In the genomic region with DNA sequence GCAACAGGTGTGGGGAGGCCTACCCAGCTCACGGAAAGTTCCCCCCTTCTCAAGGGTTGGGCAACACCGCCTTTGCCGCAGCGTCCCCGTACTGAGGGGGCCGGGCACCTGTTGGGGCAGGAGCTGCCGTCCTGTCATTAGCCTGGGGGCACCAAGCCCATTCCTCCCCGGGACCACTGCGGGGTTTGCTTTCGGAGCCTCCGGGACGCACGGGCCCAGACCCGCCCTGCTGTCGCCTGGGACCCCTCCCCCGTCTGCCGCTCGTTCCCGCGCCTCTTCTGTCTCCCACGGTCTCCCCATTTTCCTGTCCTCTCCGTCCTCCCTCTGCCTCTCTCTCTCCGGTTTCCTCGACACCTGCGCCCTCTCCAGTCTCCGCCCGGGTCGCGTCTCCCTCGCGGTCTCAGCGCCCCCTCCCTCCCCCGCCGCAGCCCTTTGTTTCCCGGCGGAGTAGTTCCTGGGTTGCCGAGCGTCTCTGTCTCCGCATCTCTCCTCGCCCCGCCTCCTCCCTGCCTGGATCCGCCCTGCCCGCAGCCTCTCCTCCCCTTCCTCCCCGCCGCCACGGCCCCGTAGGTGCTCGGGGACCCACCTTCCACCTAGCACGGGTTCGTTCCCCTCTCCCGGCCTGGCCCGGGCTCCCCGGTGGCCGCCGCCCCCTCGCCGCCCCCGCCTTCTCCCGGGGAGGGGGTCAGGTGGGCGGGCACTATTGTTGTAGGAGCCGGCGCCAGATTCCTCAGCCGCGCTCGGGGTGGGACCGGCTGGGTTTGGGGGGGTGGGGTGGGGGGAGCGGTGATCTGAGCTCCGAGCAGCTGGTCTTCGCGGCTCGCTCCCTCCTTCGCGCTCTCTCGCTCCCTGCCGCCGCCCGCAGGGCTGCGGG, we compare ENCODE assay signal across 1 cellular context.
A peak's percentile ranks its signal among the peaks of the same experiment; 100 is the strongest.
TF ChIP-seq lines count a peak whose summit lies in the region.

CACNB3 (plus strand) TSS at position 540 of the 874 bp plus-strand sequence. CDS start 434 bp downstream, outside the sequence.

TF ChIP-seq in K562, 482 proteins besides CTCF, POLR2A, EP300 and RAD21 (continued from another document and continues in another):
- TF ChIP-seq SAP30 (IDR thresholded peaks at IDR 0.05; ENCODE audit: borderline replicate concordance, insufficient read depth, low read depth, low read length, poor library complexity, severe bottlenecking) (no peak), PHTF2 (CRISPR knock-in tag; IDR thresholded peaks at IDR 0.05) (no peak), HMBOX1 (IDR thresholded peaks at IDR 0.05) (no peak), KDM5B (IDR thresholded peaks at IDR 0.05; ENCODE audit: insufficient replicate concordance, low read depth, low read length) (peak; percentile 50), ARID1B (IDR thresholded peaks at IDR 0.05) (0 out of 2 replicates have a peak, but pooled peaks have one; percentile 20), CXXC5 (CRISPR knock-in tag; IDR thresholded peaks at IDR 0.05) (peak; percentile 51), ZBTB7A (IDR thresholded peaks at IDR 0.05; ENCODE audit: borderline replicate concordance, control insufficient read depth, low read depth, low read length) (0 out of 2 replicates have a peak, but pooled peaks have one; percentile 6), SIN3B (IDR thresholded peaks at IDR 0.05; ENCODE audit: low read depth) (no peak), ZNF561 (CRISPR knock-in tag; conservative IDR thresholded peaks at IDR 0.05) (no peak), KDM2B (CRISPR knock-in tag; IDR thresholded peaks at IDR 0.05) (0 out of 2 replicates have a peak, but pooled peaks have one; percentile 32), CEBPG (CRISPR knock-in tag; IDR thresholded peaks at IDR 0.05) (no peak), CEBPG (tag; conservative IDR thresholded peaks at IDR 0.05 in 1 of 2, IDR thresholded peaks at IDR 0.05 in 1 of 2) (no peak), EGR1 (conservative IDR thresholded peaks at IDR 0.05) (peak; percentile 97), PHB (CRISPR knock-in tag; IDR thresholded peaks at IDR 0.05) (no peak), CEBPB (tag; IDR thresholded peaks at IDR 0.05) (peak; percentile 34; the same call in 1 of the 2 replicates), SP1 (CRISPR knock-in tag; IDR thresholded peaks at IDR 0.05) (peak; percentile 8; the same call in 1 of the 2 replicates), MAZ (CRISPR knock-in tag; conservative IDR thresholded peaks at IDR 0.05 in 1 of 2, IDR thresholded peaks at IDR 0.05 in 1 of 2) (peak; percentile 66 to 75), BDP1 (IDR thresholded peaks at IDR 0.05; ENCODE audit: insufficient read depth, insufficient read length) (no peak), CAMTA2 (CRISPR knock-in tag; conservative IDR thresholded peaks at IDR 0.05) (no peak), ZNF766 (CRISPR knock-in tag; conservative IDR thresholded peaks at IDR 0.05) (no peak), GTF2F1 (IDR thresholded peaks at IDR 0.05; ENCODE audit: low read depth, low read length) (no peak), CCAR2 (IDR thresholded peaks at IDR 0.05; ENCODE audit: low read depth, low read length) (no peak)
- TF ChIP-seq, protein P1, sequence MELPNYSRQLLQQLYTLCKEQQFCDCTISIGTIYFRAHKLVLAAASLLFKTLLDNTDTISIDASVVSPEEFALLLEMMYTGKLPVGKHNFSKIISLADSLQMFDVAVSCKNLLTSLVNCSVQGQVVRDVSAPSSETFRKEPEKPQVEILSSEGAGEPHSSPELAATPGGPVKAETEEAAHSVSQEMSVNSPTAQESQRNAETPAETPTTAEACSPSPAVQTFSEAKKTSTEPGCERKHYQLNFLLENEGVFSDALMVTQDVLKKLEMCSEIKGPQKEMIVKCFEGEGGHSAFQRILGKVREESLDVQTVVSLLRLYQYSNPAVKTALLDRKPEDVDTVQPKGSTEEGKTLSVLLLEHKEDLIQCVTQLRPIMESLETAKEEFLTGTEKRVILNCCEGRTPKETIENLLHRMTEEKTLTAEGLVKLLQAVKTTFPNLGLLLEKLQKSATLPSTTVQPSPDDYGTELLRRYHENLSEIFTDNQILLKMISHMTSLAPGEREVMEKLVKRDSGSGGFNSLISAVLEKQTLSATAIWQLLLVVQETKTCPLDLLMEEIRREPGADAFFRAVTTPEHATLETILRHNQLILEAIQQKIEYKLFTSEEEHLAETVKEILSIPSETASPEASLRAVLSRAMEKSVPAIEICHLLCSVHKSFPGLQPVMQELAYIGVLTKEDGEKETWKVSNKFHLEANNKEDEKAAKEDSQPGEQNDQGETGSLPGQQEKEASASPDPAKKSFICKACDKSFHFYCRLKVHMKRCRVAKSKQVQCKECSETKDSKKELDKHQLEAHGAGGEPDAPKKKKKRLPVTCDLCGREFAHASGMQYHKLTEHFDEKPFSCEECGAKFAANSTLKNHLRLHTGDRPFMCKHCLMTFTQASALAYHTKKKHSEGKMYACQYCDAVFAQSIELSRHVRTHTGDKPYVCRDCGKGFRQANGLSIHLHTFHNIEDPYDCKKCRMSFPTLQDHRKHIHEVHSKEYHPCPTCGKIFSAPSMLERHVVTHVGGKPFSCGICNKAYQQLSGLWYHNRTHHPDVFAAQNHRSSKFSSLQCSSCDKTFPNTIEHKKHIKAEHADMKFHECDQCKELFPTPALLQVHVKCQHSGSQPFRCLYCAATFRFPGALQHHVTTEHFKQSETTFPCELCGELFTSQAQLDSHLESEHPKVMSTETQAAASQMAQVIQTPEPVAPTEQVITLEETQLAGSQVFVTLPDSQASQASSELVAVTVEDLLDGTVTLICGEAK (IDR thresholded peaks at IDR 0.05), result 0 out of 2 replicates have a peak, but pooled peaks have one; percentile 13
- TF ChIP-seq, protein P1 (CRISPR knock-in tag; IDR thresholded peaks at IDR 0.05), result no peak
- TF ChIP-seq, protein P2, sequence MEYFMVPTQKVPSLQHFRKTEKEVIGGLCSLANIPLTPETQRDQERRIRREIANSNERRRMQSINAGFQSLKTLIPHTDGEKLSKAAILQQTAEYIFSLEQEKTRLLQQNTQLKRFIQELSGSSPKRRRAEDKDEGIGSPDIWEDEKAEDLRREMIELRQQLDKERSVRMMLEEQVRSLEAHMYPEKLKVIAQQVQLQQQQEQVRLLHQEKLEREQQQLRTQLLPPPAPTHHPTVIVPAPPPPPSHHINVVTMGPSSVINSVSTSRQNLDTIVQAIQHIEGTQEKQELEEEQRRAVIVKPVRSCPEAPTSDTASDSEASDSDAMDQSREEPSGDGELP (CRISPR knock-in tag; IDR thresholded peaks at IDR 0.05; ENCODE audit: borderline replicate concordance), result peak; percentile 14; the same call in 1 of the 2 replicates
- TF ChIP-seq, protein P3, sequence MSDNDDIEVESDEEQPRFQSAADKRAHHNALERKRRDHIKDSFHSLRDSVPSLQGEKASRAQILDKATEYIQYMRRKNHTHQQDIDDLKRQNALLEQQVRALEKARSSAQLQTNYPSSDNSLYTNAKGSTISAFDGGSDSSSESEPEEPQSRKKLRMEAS (CRISPR knock-in tag; IDR thresholded peaks at IDR 0.05), result 0 out of 2 replicates have a peak, but pooled peaks have one; percentile 16
- TF ChIP-seq, protein P4, sequence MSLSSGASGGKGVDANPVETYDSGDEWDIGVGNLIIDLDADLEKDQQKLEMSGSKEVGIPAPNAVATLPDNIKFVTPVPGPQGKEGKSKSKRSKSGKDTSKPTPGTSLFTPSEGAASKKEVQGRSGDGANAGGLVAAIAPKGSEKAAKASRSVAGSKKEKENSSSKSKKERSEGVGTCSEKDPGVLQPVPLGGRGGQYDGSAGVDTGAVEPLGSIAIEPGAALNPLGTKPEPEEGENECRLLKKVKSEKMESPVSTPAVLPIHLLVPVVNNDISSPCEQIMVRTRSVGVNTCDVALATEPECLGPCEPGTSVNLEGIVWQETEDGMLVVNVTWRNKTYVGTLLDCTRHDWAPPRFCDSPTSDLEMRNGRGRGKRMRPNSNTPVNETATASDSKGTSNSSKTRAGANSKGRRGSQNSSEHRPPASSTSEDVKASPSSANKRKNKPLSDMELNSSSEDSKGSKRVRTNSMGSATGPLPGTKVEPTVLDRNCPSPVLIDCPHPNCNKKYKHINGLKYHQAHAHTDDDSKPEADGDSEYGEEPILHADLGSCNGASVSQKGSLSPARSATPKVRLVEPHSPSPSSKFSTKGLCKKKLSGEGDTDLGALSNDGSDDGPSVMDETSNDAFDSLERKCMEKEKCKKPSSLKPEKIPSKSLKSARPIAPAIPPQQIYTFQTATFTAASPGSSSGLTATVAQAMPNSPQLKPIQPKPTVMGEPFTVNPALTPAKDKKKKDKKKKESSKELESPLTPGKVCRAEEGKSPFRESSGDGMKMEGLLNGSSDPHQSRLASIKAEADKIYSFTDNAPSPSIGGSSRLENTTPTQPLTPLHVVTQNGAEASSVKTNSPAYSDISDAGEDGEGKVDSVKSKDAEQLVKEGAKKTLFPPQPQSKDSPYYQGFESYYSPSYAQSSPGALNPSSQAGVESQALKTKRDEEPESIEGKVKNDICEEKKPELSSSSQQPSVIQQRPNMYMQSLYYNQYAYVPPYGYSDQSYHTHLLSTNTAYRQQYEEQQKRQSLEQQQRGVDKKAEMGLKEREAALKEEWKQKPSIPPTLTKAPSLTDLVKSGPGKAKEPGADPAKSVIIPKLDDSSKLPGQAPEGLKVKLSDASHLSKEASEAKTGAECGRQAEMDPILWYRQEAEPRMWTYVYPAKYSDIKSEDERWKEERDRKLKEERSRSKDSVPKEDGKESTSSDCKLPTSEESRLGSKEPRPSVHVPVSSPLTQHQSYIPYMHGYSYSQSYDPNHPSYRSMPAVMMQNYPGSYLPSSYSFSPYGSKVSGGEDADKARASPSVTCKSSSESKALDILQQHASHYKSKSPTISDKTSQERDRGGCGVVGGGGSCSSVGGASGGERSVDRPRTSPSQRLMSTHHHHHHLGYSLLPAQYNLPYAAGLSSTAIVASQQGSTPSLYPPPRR (CRISPR knock-in tag; IDR thresholded peaks at IDR 0.05; ENCODE audit: borderline replicate concordance), result no peak
- TF ChIP-seq, protein P5, sequence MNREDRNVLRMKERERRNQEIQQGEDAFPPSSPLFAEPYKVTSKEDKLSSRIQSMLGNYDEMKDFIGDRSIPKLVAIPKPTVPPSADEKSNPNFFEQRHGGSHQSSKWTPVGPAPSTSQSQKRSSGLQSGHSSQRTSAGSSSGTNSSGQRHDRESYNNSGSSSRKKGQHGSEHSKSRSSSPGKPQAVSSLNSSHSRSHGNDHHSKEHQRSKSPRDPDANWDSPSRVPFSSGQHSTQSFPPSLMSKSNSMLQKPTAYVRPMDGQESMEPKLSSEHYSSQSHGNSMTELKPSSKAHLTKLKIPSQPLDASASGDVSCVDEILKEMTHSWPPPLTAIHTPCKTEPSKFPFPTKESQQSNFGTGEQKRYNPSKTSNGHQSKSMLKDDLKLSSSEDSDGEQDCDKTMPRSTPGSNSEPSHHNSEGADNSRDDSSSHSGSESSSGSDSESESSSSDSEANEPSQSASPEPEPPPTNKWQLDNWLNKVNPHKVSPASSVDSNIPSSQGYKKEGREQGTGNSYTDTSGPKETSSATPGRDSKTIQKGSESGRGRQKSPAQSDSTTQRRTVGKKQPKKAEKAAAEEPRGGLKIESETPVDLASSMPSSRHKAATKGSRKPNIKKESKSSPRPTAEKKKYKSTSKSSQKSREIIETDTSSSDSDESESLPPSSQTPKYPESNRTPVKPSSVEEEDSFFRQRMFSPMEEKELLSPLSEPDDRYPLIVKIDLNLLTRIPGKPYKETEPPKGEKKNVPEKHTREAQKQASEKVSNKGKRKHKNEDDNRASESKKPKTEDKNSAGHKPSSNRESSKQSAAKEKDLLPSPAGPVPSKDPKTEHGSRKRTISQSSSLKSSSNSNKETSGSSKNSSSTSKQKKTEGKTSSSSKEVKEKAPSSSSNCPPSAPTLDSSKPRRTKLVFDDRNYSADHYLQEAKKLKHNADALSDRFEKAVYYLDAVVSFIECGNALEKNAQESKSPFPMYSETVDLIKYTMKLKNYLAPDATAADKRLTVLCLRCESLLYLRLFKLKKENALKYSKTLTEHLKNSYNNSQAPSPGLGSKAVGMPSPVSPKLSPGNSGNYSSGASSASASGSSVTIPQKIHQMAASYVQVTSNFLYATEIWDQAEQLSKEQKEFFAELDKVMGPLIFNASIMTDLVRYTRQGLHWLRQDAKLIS (CRISPR knock-in tag; IDR thresholded peaks at IDR 0.05), result no peak
- TF ChIP-seq, protein P6, sequence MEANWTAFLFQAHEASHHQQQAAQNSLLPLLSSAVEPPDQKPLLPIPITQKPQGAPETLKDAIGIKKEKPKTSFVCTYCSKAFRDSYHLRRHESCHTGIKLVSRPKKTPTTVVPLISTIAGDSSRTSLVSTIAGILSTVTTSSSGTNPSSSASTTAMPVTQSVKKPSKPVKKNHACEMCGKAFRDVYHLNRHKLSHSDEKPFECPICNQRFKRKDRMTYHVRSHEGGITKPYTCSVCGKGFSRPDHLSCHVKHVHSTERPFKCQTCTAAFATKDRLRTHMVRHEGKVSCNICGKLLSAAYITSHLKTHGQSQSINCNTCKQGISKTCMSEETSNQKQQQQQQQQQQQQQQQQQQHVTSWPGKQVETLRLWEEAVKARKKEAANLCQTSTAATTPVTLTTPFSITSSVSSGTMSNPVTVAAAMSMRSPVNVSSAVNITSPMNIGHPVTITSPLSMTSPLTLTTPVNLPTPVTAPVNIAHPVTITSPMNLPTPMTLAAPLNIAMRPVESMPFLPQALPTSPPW (CRISPR knock-in tag; IDR thresholded peaks at IDR 0.05), result peak; percentile 71
